8 cellular contexts compared by ENCODE assay signal in genomic region chr10:70145166-70145665, GRCh38. TPM values are rescaled to one million over a fixed set of nuclear protein-coding genes. Genes with fewer than 3 reads are reported as not detected.
DNase-seq lines count a peak whose midpoint lies in the region; ATAC-seq and TF ChIP-seq lines count a peak whose summit lies in the region.

No MANE protein-coding gene starts in this region.

- no peak for DNase-seq in AG04450 (ENCODE audit: low read depth, low spot score)
- peak in 2 of 61 donors; percentile 46 to 74 for DNase-seq in caudate nucleus (lab: John Stamatoyannopoulos, UW)
- DNase-seq in NCI-H2029 treated with DMSO at 0.1 percent for 48 hours (lab: John Stamatoyannopoulos, UW), result no peak
- DNase-seq in HK-2 (ENCODE audit: unreplicated experiment), result no peak
- no peak for DNase-seq in NK-92 (lab: John Stamatoyannopoulos, UW; ENCODE audit: unreplicated experiment)

- H3K4me1 ChIP-seq in HUES48 (ENCODE audit: control insufficient read depth, insufficient read depth, low read length) (peaks cover 16% of the 10 kb centered on the region), muscle layer of colon (ENCODE audit: insufficient read depth, low read length) (peaks cover 20% of the 10 kb centered on the region)

- H3K27me3 ChIP-seq in AG04450 (ENCODE audit: control insufficient read depth, insufficient read depth, low read length) (no peaks in the 10 kb centered on the region), HUES48 (ENCODE audit: control insufficient read depth, insufficient read depth, low read length) (peaks cover 5% of the 10 kb centered on the region; the same call in 1 of the 2 replicates), muscle layer of colon (ENCODE audit: control insufficient read depth in 1 of 2, insufficient read depth in 2 of 2, low read length in 2 of 2) (no peaks in the 10 kb centered on the region)

- no peak for TF ChIP-seq CTCF in AG04450 (IDR thresholded peaks at IDR 0.05; ENCODE audit: low read depth, low read length)

- H3K9ac ChIP-seq in HUES48 (ENCODE audit: low read depth, low read length) (peak overlapping the region; percentile 86; the same call in 1 of the 2 replicates), muscle layer of colon (ENCODE audit: low read length) (peak overlapping the region; percentile 89)

- CTCF ChIA-PET in AG04450 (lab: Charles Lee), result interaction anchor here (0.6 to 3.8 kb wide), 12 partner anchors 9 to 1595 kb away, joined by 3 to 54 read pairs (median 4); partner anchors contain the start of gene SAR1A

- POLR2A ChIA-PET in AG04450 (lab: Yijun Ruan, JAX), result interaction anchor here (1.1 to 1.9 kb wide), 4 partner anchors 9 to 219 kb away, joined by 3 to 14 read pairs (median 6); partner anchors contain the start of gene SAR1A

- H3K9me3 ChIP-seq in AG04450 (ENCODE audit: control insufficient read depth, insufficient read depth, low read length) (no peaks in the 10 kb centered on the region), HUES48 (ENCODE audit: control insufficient read depth, insufficient read depth, low read length) (no peaks in the 10 kb centered on the region), muscle layer of colon (ENCODE audit: low read length) (no peaks in the 10 kb centered on the region)

- H3K27ac ChIP-seq in AG04450 (ENCODE audit: low read depth, low read length) (peak overlapping the region; percentile 52), HUES48 (ENCODE audit: low read depth, low read length) (no peak overlapping the region), caudate nucleus (ENCODE audit: low read depth, low read length) (peak overlapping the region; percentile 87), muscle layer of colon (ENCODE audit: low read depth, low read length) (peak overlapping the region; percentile 74)

- H3K4me3 ChIP-seq in AG04450 (ENCODE audit: low read depth, low read length) (peak overlapping the region; percentile 68), HUES48 (ENCODE audit: low read depth, low read length) (peak overlapping the region; percentile 87), muscle layer of colon (ENCODE audit: low read depth in 1 of 2, low read length in 2 of 2) (peak overlapping the region; percentile 56 to 78)

- ATAC-seq in GM19324 (IDR thresholded peaks at IDR 0.05; ENCODE audit: low FRiP score, unreplicated experiment), result peak; percentile 13

- H3K36me3 ChIP-seq in HUES48 (ENCODE audit: control insufficient read depth, insufficient read depth, low read length) (peaks cover 7% of the 10 kb centered on the region), muscle layer of colon (ENCODE audit: insufficient read depth, low read length) (peaks cover 16% of the 10 kb centered on the region)

RNA-seq across cellular contexts. Expression of gene TYSND1, which starts 1.3 kb away (rescaled TPM):
- 2.7 and 3.4 TPM in 2 replicates for polyA plus RNA-seq in AG04450 (2011; rRNA removed)
- polyA minus RNA-seq in AG04450 (2011; rRNA and poly(A)+ RNA removed), result 2.7 and 3.1 TPM in 2 replicates

RNA-seq across cellular contexts. Expression of gene AIFM2, which starts 12.6 kb away (rescaled TPM):
- polyA plus RNA-seq in AG04450 (2011; rRNA removed), result 9.1 and 10.4 TPM in 2 replicates
- 8.9 and 9.9 TPM in 2 replicates for polyA minus RNA-seq in AG04450 (2011; rRNA and poly(A)+ RNA removed)

RNA-seq across cellular contexts. Expression of gene SAR1A, which starts 25.1 kb away (rescaled TPM):
- polyA plus RNA-seq in AG04450 (2011; rRNA removed), result 108 and 134 TPM in 2 replicates
- 315 and 350 TPM in 2 replicates for polyA minus RNA-seq in AG04450 (2011; rRNA and poly(A)+ RNA removed)
